ENCODE assay signal across 14 cellular contexts in genomic region chr2:168172071-168172470, GRCh38.
DNase-seq lines count a peak whose midpoint lies in the region; ATAC-seq, FAIRE-seq and TF ChIP-seq lines count a peak whose summit lies in the region.
"Had no signal": no experiment of that assay in that cellular context is flagged by ENCODE, and none has a peak within 500 bp of the region (broad histone marks: within the 10 kb centered on the region; RNA-seq: fewer than 3 reads in every experiment).

No MANE protein-coding gene starts in this region.

- no peak overlapping the region for H3K4me3 ChIP-seq in cardiac muscle cell
- H3K4me3 ChIP-seq in left ventricle myocardium inferior = no peak overlapping the region
- H3K4me3 ChIP-seq in astrocyte (ENCODE audit: insufficient read depth, low read depth, low read length) = no peak overlapping the region
- H3K4me3 ChIP-seq: BLaER1 treated with 17β-estradiol and CSF1 and Interleukin-3, amounts not matched to agents 10 nM and 100 nM; HAP-1 had no signal

- ATAC-seq in left ventricle myocardium superior = peak; percentile 76
- ATAC-seq: CD8-positive, alpha-beta T cell had no signal

- no peak overlapping the region for H3K4me2 ChIP-seq in astrocyte (ENCODE audit: low read length)

- intact Hi-C loops in left ventricle myocardium inferior (cut with micrococcal nuclease) = no loop called here
- intact Hi-C loops in left ventricle myocardium superior (cut with micrococcal nuclease) = no loop called here

- H3K27ac ChIP-seq in cardiac muscle cell (peak overlapping the region; percentile 94), left ventricle myocardium inferior (replicated peaks) (no peak overlapping the region), astrocyte (ENCODE audit: low read depth, low read length) (no peak overlapping the region)
- H3K27ac ChIP-seq: BLaER1 treated with 17β-estradiol and CSF1 and Interleukin-3, amounts not matched to agents 10 nM and 100 nM had no signal

- no peaks in the 10 kb centered on the region for H3K9me3 Mint-ChIP-seq in astrocyte (ENCODE audit: unreplicated experiment)
- H3K9me3 Mint-ChIP-seq: CD8-positive, alpha-beta T cell had no signal

- peaks cover 18% of the 10 kb centered on the region for H4K20me1 ChIP-seq in astrocyte (ENCODE audit: insufficient read depth, low read length)
- H4K20me1 ChIP-seq: BLaER1 treated with 17β-estradiol and CSF1 and Interleukin-3, amounts not matched to agents 10 nM and 100 nM had no signal

- H3K36me3 ChIP-seq in cardiac muscle cell (no peaks in the 10 kb centered on the region), left ventricle myocardium inferior (no peaks in the 10 kb centered on the region), astrocyte (ENCODE audit: insufficient read depth, low read length) (no peaks in the 10 kb centered on the region)
- H3K36me3 ChIP-seq: HAP-1 had no signal

- no peak overlapping the region for H3K27ac Mint-ChIP-seq in astrocyte (ENCODE audit: unreplicated experiment)
- H3K27ac Mint-ChIP-seq: B cell; CD8-positive, alpha-beta T cell had no signal

- H3K36me3 Mint-ChIP-seq in astrocyte (ENCODE audit: low read depth, unreplicated experiment) = peaks cover under 1% of the 10 kb centered on the region

- peaks cover 22% of the 10 kb centered on the region for H3K79me2 ChIP-seq in astrocyte (ENCODE audit: insufficient read depth, low read length)

- H3K4me1 Mint-ChIP-seq in astrocyte (ENCODE audit: low read depth, unreplicated experiment) = peaks cover 7% of the 10 kb centered on the region

- H2AFZ ChIP-seq in astrocyte (ENCODE audit: low read depth, low read length) = no peak overlapping the region

- H3K27me3 ChIP-seq in cardiac muscle cell (no peaks in the 10 kb centered on the region), left ventricle myocardium inferior (ENCODE audit: low read depth) (no peaks in the 10 kb centered on the region), astrocyte (ENCODE audit: insufficient read depth, low read length) (no peaks in the 10 kb centered on the region)
- H3K27me3 ChIP-seq: BLaER1 treated with 17β-estradiol and CSF1 and Interleukin-3, amounts not matched to agents 10 nM and 100 nM had no signal

- peaks cover 49% of the 10 kb centered on the region for H3K4me1 ChIP-seq in cardiac muscle cell (ENCODE audit: low read depth)
- H3K4me1 ChIP-seq in left ventricle myocardium inferior = peaks cover 30% of the 10 kb centered on the region
- H3K4me1 ChIP-seq in astrocyte (ENCODE audit: insufficient read depth, low read length) = peaks cover 17% of the 10 kb centered on the region
- H3K4me1 ChIP-seq: HAP-1 had no signal

- TF ChIP-seq CTCF in cardiac muscle cell (IDR thresholded peaks at IDR 0.05; ENCODE audit: low read depth, low read length) = no peak
- no peak for TF ChIP-seq CTCF in left ventricle myocardium inferior (IDR thresholded peaks at IDR 0.05; ENCODE audit: borderline replicate concordance)
- TF ChIP-seq CTCF in astrocyte (IDR thresholded peaks at IDR 0.05; ENCODE audit: insufficient read depth, low read depth, low read length) = no peak

- FAIRE-seq in astrocyte (lab: Jason Lieb, UNC) = peak; percentile 26

- no peaks in the 10 kb centered on the region for H3K27me3 Mint-ChIP-seq in astrocyte (ENCODE audit: low read depth, unreplicated experiment)
- H3K27me3 Mint-ChIP-seq: B cell had no signal

- DNase-seq in cardiac muscle cell (ENCODE audit: low read depth in 1 of 2, low spot score in 1 of 2) (peak in 1 of 2 donors; percentile 84), left ventricle myocardium inferior (no peak), astrocyte (ENCODE audit: low read depth) (no peak), left ventricle myocardium superior (no peak), hypothalamus (lab: John Stamatoyannopoulos, UW) (no peak), nucleus accumbens (lab: John Stamatoyannopoulos, UW) (no peak)
- DNase-seq: Calu3; CD8-positive, alpha-beta T cell; DMS79 treated with DMSO at 0.1 percent for 48 hours; GF-D8; GOT3 had no signal

- no peak overlapping the region for H3K4me3 Mint-ChIP-seq in astrocyte (ENCODE audit: unreplicated experiment)
- H3K4me3 Mint-ChIP-seq: B cell; CD8-positive, alpha-beta T cell had no signal

- no peak overlapping the region for H3K9ac ChIP-seq in astrocyte (ENCODE audit: low read length)
- H3K9ac ChIP-seq: BLaER1 treated with 17β-estradiol and CSF1 and Interleukin-3, amounts not matched to agents 10 nM and 100 nM had no signal

- H3K9me3 ChIP-seq in cardiac muscle cell (ENCODE audit: low read depth) (no peaks in the 10 kb centered on the region), left ventricle myocardium inferior (replicated peaks) (no peaks in the 10 kb centered on the region), astrocyte (ENCODE audit: insufficient read depth, low read depth, low read length) (no peaks in the 10 kb centered on the region)
- H3K9me3 ChIP-seq: BLaER1 treated with 17β-estradiol and CSF1 and Interleukin-3, amounts not matched to agents 10 nM and 100 nM; HAP-1 had no signal
